ENCODE assay signal across 8 cellular contexts in genomic region chr19:48363810-48364563, GRCh38. TPM values are rescaled to one million over a fixed set of nuclear protein-coding genes. Genes with fewer than 3 reads are reported as not detected.
DNase-seq lines count a peak whose midpoint lies in the region; ATAC-seq, FAIRE-seq and TF ChIP-seq lines count a peak whose summit lies in the region.

A gene with protein sequence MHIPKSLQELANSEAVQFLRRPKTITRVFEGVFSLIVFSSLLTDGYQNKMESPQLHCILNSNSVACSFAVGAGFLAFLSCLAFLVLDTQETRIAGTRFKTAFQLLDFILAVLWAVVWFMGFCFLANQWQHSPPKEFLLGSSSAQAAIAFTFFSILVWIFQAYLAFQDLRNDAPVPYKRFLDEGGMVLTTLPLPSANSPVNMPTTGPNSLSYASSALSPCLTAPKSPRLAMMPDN (plus strand): TSS chr19:48364367. CDS start chr19:48365843, 1,476 bp downstream.
TMEM143 (minus strand) TSS chr19:48363940; CDS start chr19:48363920, 20 bp downstream.

- 0 to 1% (median 1%) methylated on average over 56 to 57 of the region's 57 CpGs for WGBS in adipose tissue, 3 donors
- WGBS in pancreas, 2 donors = 1% methylated on average over 53 to 57 of the region's 57 CpGs

- H3K4me3 ChIP-seq in cardiac muscle cell = peak within 1 kb of the TSS; percentile 19
- peak within 1 kb of the TSS; percentile 18 to 55 (median 51) for H3K4me3 ChIP-seq in pancreas
- H3K4me3 ChIP-seq in tibial artery = peak within 1 kb of the TSS; percentile 63 to 73

- peak within 1 kb of the TSS; percentile 9 for H3K27ac ChIP-seq in adipose tissue (ENCODE audit: low read depth, low read length)
- H3K27ac ChIP-seq in cardiac muscle cell = peak within 1 kb of the TSS; percentile 82
- peak within 1 kb of the TSS; percentile 89 to 94 (median 92) for H3K27ac ChIP-seq in pancreas
- H3K27ac ChIP-seq in tibial artery = peak within 1 kb of the TSS; percentile 84 to 96

- intact Hi-C loops in pancreas (cut with DNase I) = no loop called here
- intact Hi-C loops in tibial artery (cut with DNase I; ENCODE audit: low total_unique reads) = no loop called here

- TF ChIP-seq POLR2A in GM12892 (IDR thresholded peaks at IDR 0.05; ENCODE audit: low read depth, low read length) = no peak; the same call in 1 of the 2 replicates

- DNase-seq in GM12892 (ENCODE audit: insufficient read length) (peak; percentile 98), NCI-H1436 (lab: John Stamatoyannopoulos, UW) (peak; percentile 100), SW480 (ENCODE audit: low spot score) (peak; percentile 100), cardiac muscle cell (ENCODE audit: low read depth in 1 of 2, low spot score in 1 of 2) (peak; percentile 100), pancreas (peak; percentile 94 to 100 (median 99)), tibial artery (peak; percentile 99 to 100)

- TF ChIP-seq CTCF in cardiac muscle cell (IDR thresholded peaks at IDR 0.05; ENCODE audit: low read depth, low read length) (no peak), pancreas (IDR thresholded peaks at IDR 0.05) (no peak), tibial artery (IDR thresholded peaks at IDR 0.05) (no peak)

- peaks cover 4% of the 10 kb centered on the region for H3K4me1 ChIP-seq in cardiac muscle cell (ENCODE audit: low read depth)
- H3K4me1 ChIP-seq in pancreas = peaks cover 0 to 3% (median 0%) of the 10 kb centered on the region in 3 donors
- H3K4me1 ChIP-seq in tibial artery = peaks cover 0 to 11% (median 5%) of the 10 kb centered on the region in 4 donors

- no peaks in the 10 kb centered on the region for H3K27me3 ChIP-seq in cardiac muscle cell
- H3K27me3 ChIP-seq in pancreas = no peaks in the 10 kb centered on the region
- H3K27me3 ChIP-seq in tibial artery = no peaks in the 10 kb centered on the region

- H3K9me3 ChIP-seq in cardiac muscle cell (ENCODE audit: low read depth) (no peaks in the 10 kb centered on the region), pancreas (no peaks in the 10 kb centered on the region), tibial artery (no peaks in the 10 kb centered on the region)

- H3K36me3 ChIP-seq in cardiac muscle cell (no peaks in the 10 kb centered on the region), pancreas (no peaks in the 10 kb centered on the region), tibial artery (peaks cover 0 to 10% (median 4%) of the 10 kb centered on the region in 3 donors)

- FAIRE-seq in GM12892 (lab: Jason Lieb, UNC) (peak; percentile 100), pancreas (lab: Jason Lieb, UNC) (peak; percentile 95)

- ATAC-seq in HG02840 (IDR thresholded peaks at IDR 0.05; ENCODE audit: low FRiP score, unreplicated experiment) (peak; percentile 84), pancreas (peak; percentile 86 to 92 (median 88))

RNA-seq across cellular contexts. Expression of the first gene that starts in this region (rescaled TPM):
- not detected for polyA plus RNA-seq in GM12892 (2012; ENCODE audit: missing spikeins)
- polyA plus RNA-seq in adipose tissue (under 1 TPM in 1 of 3 donors, not detected in 2; 0.94 TPM), cardiac muscle cell (not detected in 2 replicates), pancreas (10 to 100 TPM in 1 of 2 donors, under 1 TPM in 1; 0.91 to 16.4 TPM)
- total RNA-seq in cardiac muscle cell (0.57 TPM in 1 of 2 replicates, not detected in the other), pancreas (1 to 10 TPM in 1 of 6 donors, under 1 TPM in 3, not detected in 2; 0.19 to 1.1 (median 0.25) TPM)

RNA-seq across cellular contexts. Expression of gene TMEM143, which starts in this region (rescaled TPM):
- 7.5 TPM for polyA plus RNA-seq in GM12892 (2012; ENCODE audit: missing spikeins)
- polyA plus RNA-seq in adipose tissue (10 to 100 TPM in 1 of 3 donors, 1 to 10 TPM in 2; 3.8 to 12.8 (median 7.4) TPM), cardiac muscle cell (38.5 and 68.5 TPM in 2 replicates), pancreas (10 to 100 TPM in 1 of 2 donors, 1 to 10 TPM in 1; 8.0 to 11.2 TPM)
- total RNA-seq in cardiac muscle cell (17.9 and 29.8 TPM in 2 replicates), pancreas (1 to 10 TPM; 3.3 to 7.3 (median 4.4) TPM)

Comparison
In these comparisons a context has a peak if more than half of its experiments do, and no peak if none do; other contexts are left out.
1. Peak in every context shown above with its lines: DNase-seq, ATAC-seq, H3K4me3 ChIP-seq and H3K27ac ChIP-seq.
2. H3K27ac ChIP-seq: peak in every context shown above with its lines; median percentile 92 in pancreas; 90 in tibial artery; 82 in cardiac muscle cell; 9 in adipose tissue.